Comparison of ENCODE assay signal across 8 cellular contexts in the genomic region with DNA sequence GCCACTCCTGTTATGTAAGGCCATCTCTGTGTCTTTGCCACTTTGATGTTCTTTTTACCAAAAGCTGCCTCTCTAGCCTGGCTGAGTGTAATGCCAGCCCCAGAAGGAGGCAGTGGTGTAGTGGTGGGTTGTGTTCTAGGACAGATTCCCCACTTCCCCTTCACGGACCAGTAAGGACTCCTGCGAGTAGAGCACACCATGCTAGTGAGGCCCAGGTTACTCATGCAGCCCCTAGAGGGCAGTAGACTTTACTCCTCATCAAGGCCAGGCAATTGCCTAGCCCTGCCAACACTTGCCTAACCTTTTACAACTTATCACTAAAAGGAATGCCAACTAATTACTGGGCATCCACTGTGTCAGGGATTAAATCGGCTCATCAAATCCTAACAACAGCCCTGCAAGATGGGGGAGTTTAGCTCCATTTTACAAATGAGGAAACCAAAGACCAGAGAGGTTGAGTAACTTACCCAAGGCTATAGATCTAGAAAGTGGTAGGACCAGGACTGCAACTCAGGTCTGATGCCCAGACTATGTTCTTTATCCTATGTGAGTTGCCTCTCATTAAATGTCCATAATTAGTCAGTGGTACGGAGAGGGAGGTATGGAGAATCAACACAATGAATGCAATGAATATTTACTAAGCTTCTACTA.
DNase-seq lines count a peak whose midpoint lies in the region; ATAC-seq and TF ChIP-seq lines count a peak whose summit lies in the region.

No MANE protein-coding gene starts in this region.

- no peaks in the 10 kb centered on the region for H3K36me3 Mint-ChIP-seq in T-helper 17 cell (ENCODE audit: low read depth)
- no peaks in the 10 kb centered on the region for H3K36me3 Mint-ChIP-seq in stimulated activated effector memory CD8-positive, alpha-beta T cell treated with anti-CD3 and anti-CD28 coated beads, Interleukin-12 subunit alpha, Interleukin-12 subunit beta, amount 100 ng/mL, for 72 hours

- H3K4me3 Mint-ChIP-seq in T-helper 17 cell: no peak overlapping the region
- H3K4me3 Mint-ChIP-seq in stimulated activated effector memory CD8-positive, alpha-beta T cell treated with anti-CD3 and anti-CD28 coated beads, Interleukin-12 subunit alpha, Interleukin-12 subunit beta, amount 100 ng/mL, for 72 hours: no peak overlapping the region

- no peaks in the 10 kb centered on the region for H3K9me3 ChIP-seq in T-helper 17 cell (ENCODE audit: control insufficient read depth, low read length, poor library complexity, severe bottlenecking)

- TF ChIP-seq CTCF in fibroblast of villous mesenchyme (IDR thresholded peaks at IDR 0.05; ENCODE audit: insufficient read depth, low read depth, low read length): peak; percentile 50

- peak; percentile 81 for ATAC-seq in GM21390 (IDR thresholded peaks at IDR 0.05; ENCODE audit: unreplicated experiment)
- peak; percentile 66 for ATAC-seq in T-helper 17 cell
- ATAC-seq in stimulated activated effector memory CD8-positive, alpha-beta T cell treated with anti-CD3 and anti-CD28 coated beads, Interleukin-12 subunit alpha, Interleukin-12 subunit beta, amount 100 ng/mL, for 72 hours: peak; percentile 77

- DNase-seq in ELR (ENCODE audit: low read depth) (peak; percentile 50), HS-27A (ENCODE audit: low read depth) (peak; percentile 4), T-helper 17 cell (no peak), fibroblast of villous mesenchyme (ENCODE audit: low read depth) (peak; percentile 30), ecto neural progenitor cell (ENCODE audit: low spot score) (no peak), NCI-H524 treated with DMSO at 0.1 percent for 48 hours (lab: John Stamatoyannopoulos, UW) (no peak)
- DNase-seq in stimulated activated effector memory CD8-positive, alpha-beta T cell treated with anti-CD3 and anti-CD28 coated beads, Interleukin-12 subunit alpha, Interleukin-12 subunit beta, amount 100 ng/mL, for 72 hours (ENCODE audit: low spot score in 2 of 2): peak in 1 of 2 donors; percentile 5

- no peak overlapping the region for H3K4me3 ChIP-seq in fibroblast of villous mesenchyme (ENCODE audit: low read depth, low read length)

- H3K27ac Mint-ChIP-seq in T-helper 17 cell: no peak overlapping the region
- H3K27ac Mint-ChIP-seq in stimulated activated effector memory CD8-positive, alpha-beta T cell treated with anti-CD3 and anti-CD28 coated beads, Interleukin-12 subunit alpha, Interleukin-12 subunit beta, amount 100 ng/mL, for 72 hours: no peak overlapping the region

- no peaks in the 10 kb centered on the region for H3K4me1 Mint-ChIP-seq in T-helper 17 cell
- H3K4me1 Mint-ChIP-seq in stimulated activated effector memory CD8-positive, alpha-beta T cell treated with anti-CD3 and anti-CD28 coated beads, Interleukin-12 subunit alpha, Interleukin-12 subunit beta, amount 100 ng/mL, for 72 hours: no peaks in the 10 kb centered on the region

- H3K9me3 Mint-ChIP-seq in stimulated activated effector memory CD8-positive, alpha-beta T cell treated with anti-CD3 and anti-CD28 coated beads, Interleukin-12 subunit alpha, Interleukin-12 subunit beta, amount 100 ng/mL, for 72 hours: no peaks in the 10 kb centered on the region

- H3K27me3 Mint-ChIP-seq in T-helper 17 cell: peaks cover 58% of the 10 kb centered on the region

Comparison
In these comparisons a context has a peak if more than half of its experiments do, and no peak if none do; other contexts are left out.
1. DNase-seq: peak in ELR (single experiment), HS-27A (single experiment) and fibroblast of villous mesenchyme (single experiment); none in T-helper 17 cell (0 of 3), ecto neural progenitor cell (single experiment) and NCI-H524 treated with DMSO at 0.1 percent for 48 hours (single experiment).
2. Peak in every context shown above with its lines, with median percentiles within 50 percentile points of each other: ATAC-seq.